In the genomic region with DNA sequence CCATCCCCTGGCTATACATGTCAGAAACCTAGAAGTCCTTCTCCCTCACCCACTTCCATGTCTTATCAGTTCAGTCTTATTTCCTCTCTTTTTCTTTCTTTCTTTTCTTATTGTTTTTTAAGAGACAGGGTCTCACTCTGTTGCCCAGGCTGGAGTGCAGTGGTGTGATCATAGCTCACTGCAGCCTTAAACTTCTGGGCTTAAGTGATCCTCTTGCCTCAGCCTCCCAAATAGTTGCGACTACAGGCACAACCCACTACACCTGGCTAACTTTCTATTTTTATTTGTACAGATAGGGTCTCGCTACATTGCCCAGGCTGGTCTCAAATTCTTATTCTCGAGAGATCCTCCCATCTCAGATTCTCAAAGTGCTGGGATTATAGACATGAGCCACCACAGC, we compare ENCODE assay signal across 1 cellular context.
TF ChIP-seq lines count a peak whose summit lies in the region.

No MANE protein-coding gene starts in this region.

TF ChIP-seq in GM12878, 131 proteins besides CTCF, POLR2A, EP300 and RAD21:
- TF ChIP-seq, protein P1, sequence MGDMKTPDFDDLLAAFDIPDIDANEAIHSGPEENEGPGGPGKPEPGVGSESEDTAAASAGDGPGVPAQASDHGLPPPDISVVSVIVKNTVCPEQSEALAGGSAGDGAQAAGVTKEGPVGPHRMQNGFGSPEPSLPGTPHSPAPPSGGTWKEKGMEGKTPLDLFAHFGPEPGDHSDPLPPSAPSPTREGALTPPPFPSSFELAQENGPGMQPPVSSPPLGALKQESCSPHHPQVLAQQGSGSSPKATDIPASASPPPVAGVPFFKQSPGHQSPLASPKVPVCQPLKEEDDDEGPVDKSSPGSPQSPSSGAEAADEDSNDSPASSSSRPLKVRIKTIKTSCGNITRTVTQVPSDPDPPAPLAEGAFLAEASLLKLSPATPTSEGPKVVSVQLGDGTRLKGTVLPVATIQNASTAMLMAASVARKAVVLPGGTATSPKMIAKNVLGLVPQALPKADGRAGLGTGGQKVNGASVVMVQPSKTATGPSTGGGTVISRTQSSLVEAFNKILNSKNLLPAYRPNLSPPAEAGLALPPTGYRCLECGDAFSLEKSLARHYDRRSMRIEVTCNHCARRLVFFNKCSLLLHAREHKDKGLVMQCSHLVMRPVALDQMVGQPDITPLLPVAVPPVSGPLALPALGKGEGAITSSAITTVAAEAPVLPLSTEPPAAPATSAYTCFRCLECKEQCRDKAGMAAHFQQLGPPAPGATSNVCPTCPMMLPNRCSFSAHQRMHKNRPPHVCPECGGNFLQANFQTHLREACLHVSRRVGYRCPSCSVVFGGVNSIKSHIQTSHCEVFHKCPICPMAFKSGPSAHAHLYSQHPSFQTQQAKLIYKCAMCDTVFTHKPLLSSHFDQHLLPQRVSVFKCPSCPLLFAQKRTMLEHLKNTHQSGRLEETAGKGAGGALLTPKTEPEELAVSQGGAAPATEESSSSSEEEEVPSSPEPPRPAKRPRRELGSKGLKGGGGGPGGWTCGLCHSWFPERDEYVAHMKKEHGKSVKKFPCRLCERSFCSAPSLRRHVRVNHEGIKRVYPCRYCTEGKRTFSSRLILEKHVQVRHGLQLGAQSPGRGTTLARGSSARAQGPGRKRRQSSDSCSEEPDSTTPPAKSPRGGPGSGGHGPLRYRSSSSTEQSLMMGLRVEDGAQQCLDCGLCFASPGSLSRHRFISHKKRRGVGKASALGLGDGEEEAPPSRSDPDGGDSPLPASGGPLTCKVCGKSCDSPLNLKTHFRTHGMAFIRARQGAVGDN (IDR thresholded peaks at IDR 0.05), result no peak
- no peak for TF ChIP-seq STAT1 (conservative IDR thresholded peaks at IDR 0.05)
- no peak for TF ChIP-seq MYB (IDR thresholded peaks at IDR 0.05; ENCODE audit: borderline replicate concordance, low read depth, low read length)
- TF ChIP-seq ASH2L (IDR thresholded peaks at IDR 0.05; ENCODE audit: borderline replicate concordance, low read depth), result no peak
- TF ChIP-seq RB1 (IDR thresholded peaks at IDR 0.05; ENCODE audit: borderline replicate concordance), result no peak
- no peak for TF ChIP-seq CHD2 (IDR thresholded peaks at IDR 0.05; ENCODE audit: borderline replicate concordance, low read depth, low read length)
- TF ChIP-seq JUNB (IDR thresholded peaks at IDR 0.05), result no peak
- TF ChIP-seq LARP7 (IDR thresholded peaks at IDR 0.05), result no peak
- TF ChIP-seq, protein P2, sequence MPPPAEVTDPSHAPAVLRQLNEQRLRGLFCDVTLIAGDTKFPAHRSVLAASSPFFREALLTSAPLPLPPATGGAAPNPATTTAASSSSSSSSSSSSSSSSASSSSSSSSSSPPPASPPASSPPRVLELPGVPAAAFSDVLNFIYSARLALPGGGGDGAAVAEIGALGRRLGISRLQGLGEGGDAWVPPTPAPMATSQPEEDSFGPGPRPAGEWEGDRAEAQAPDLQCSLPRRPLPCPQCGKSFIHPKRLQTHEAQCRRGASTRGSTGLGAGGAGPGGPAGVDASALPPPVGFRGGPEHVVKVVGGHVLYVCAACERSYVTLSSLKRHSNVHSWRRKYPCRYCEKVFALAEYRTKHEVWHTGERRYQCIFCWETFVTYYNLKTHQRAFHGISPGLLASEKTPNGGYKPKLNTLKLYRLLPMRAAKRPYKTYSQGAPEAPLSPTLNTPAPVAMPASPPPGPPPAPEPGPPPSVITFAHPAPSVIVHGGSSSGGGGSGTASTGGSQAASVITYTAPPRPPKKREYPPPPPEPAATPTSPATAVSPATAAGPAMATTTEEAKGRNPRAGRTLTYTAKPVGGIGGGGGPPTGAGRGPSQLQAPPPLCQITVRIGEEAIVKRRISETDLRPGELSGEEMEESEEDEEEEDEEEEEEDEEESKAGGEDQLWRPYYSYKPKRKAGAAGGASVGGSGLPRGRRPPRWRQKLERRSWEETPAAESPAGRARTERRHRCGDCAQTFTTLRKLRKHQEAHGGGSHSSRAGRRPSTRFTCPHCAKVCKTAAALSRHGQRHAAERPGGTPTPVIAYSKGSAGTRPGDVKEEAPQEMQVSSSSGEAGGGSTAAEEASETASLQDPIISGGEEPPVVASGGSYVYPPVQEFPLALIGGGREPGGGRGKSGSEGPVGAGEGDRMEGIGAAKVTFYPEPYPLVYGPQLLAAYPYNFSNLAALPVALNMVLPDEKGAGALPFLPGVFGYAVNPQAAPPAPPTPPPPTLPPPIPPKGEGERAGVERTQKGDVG (CRISPR knock-in tag; IDR thresholded peaks at IDR 0.05), result no peak
- no peak for TF ChIP-seq NR2C1 (IDR thresholded peaks at IDR 0.05)
- TF ChIP-seq NFYA (IDR thresholded peaks at IDR 0.05; ENCODE audit: borderline replicate concordance, low read depth, low read length), result no peak
- TF ChIP-seq IKZF1 (conservative IDR thresholded peaks at IDR 0.05), result no peak
- TF ChIP-seq, protein P3, sequence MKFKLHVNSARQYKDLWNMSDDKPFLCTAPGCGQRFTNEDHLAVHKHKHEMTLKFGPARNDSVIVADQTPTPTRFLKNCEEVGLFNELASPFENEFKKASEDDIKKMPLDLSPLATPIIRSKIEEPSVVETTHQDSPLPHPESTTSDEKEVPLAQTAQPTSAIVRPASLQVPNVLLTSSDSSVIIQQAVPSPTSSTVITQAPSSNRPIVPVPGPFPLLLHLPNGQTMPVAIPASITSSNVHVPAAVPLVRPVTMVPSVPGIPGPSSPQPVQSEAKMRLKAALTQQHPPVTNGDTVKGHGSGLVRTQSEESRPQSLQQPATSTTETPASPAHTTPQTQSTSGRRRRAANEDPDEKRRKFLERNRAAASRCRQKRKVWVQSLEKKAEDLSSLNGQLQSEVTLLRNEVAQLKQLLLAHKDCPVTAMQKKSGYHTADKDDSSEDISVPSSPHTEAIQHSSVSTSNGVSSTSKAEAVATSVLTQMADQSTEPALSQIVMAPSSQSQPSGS (IDR thresholded peaks at IDR 0.05; ENCODE audit: low read length), result no peak
- TF ChIP-seq, protein P4, sequence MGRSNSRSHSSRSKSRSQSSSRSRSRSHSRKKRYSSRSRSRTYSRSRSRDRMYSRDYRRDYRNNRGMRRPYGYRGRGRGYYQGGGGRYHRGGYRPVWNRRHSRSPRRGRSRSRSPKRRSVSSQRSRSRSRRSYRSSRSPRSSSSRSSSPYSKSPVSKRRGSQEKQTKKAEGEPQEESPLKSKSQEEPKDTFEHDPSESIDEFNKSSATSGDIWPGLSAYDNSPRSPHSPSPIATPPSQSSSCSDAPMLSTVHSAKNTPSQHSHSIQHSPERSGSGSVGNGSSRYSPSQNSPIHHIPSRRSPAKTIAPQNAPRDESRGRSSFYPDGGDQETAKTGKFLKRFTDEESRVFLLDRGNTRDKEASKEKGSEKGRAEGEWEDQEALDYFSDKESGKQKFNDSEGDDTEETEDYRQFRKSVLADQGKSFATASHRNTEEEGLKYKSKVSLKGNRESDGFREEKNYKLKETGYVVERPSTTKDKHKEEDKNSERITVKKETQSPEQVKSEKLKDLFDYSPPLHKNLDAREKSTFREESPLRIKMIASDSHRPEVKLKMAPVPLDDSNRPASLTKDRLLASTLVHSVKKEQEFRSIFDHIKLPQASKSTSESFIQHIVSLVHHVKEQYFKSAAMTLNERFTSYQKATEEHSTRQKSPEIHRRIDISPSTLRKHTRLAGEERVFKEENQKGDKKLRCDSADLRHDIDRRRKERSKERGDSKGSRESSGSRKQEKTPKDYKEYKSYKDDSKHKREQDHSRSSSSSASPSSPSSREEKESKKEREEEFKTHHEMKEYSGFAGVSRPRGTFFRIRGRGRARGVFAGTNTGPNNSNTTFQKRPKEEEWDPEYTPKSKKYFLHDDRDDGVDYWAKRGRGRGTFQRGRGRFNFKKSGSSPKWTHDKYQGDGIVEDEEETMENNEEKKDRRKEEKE (IDR thresholded peaks at IDR 0.05), result no peak
- no peak for TF ChIP-seq JUND (IDR thresholded peaks at IDR 0.05; ENCODE audit: low read depth, low read length)
- TF ChIP-seq YBX1 (IDR thresholded peaks at IDR 0.05), result no peak
- no peak for TF ChIP-seq NRF1 (conservative IDR thresholded peaks at IDR 0.05; ENCODE audit: low read depth, low read length)
